ENCODE assay signal across 12 cellular contexts in genomic region chrX:150446995-150447394, GRCh38.
"Had no signal": no experiment of that assay in that cellular context is flagged by ENCODE, and none has a peak within 500 bp of the region (broad histone marks: within the 10 kb centered on the region; RNA-seq: fewer than 3 reads in every experiment).

No MANE protein-coding gene starts in this region.

- DNase-seq: activated CD4-positive, alpha-beta T cell treated with anti-CD3 and anti-CD28 coated beads, Interleukin-2, amount 10 ng/mL, durations not matched to agents 7 days and 5 days; activated naive CD4-positive, alpha-beta T cell treated with anti-CD3 and anti-CD28 coated beads for 36 hours; activated T-cell treated with anti-CD3 and anti-CD28 coated beads for 4 hours; effector memory CD4-positive, alpha-beta T cell; foreskin melanocyte; heart left ventricle; mesendoderm; stimulated activated CD4-positive, alpha-beta T cell treated with anti-CD3 and anti-CD28 coated beads, Interleukin-2, amount 100 ng/mL, for 48 hours; stimulated activated CD8-positive, alpha-beta memory T cell treated with anti-CD3 and anti-CD28 coated beads, Interleukin-4, amount 100 ng/mL, for 48 hours; stimulated activated naive CD8-positive, alpha-beta T cell treated with anti-CD3 and anti-CD28 coated beads, Interleukin-15, Interleukin-2, amounts not matched to agents 100 U/mL and 50 U/mL, for 24 hours had no signal

- H3K4me3 ChIP-seq: coronary artery, heart left ventricle, suprapubic skin had no signal
